8 cellular contexts compared by ENCODE assay signal in the genomic region with DNA sequence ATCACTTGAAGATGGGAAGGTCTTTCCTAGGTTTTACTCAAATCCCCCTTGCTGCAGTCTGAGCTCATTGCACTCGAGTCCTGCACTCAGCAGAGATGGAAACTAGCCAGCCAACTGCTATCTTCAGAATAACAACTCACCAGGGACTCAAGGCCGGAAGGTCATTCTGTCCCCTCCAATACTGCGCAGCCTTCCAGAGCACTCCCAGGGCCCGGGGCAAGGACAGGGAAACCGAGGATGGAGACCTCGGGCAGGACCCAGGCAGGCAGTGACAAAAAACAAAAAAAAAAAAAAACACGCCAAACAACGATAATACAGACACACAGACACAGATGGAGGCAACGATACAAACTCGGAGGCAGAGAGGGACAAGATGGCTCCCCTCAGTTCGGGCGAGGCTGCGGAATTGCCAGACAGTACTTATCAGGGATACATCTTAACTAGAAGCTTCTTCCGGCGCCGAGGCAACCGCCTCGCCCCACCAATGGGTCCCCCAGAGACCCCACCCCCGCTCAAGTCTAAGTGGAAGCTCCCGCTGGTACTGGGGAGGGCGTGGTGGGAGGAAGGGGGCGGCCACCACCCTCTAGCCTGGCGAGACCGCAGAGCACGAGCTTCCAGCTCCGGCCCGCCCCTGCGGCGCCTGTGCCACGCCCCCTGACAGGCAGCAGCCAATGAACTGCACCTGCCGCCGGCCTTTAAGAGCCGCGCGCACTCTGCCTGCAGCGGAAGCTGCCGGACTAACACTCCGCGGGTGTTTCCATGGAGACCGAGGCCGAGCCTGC. TPM values are rescaled to one million over a fixed set of nuclear protein-coding genes. Genes with fewer than 3 reads are reported as not detected.
A peak's percentile ranks its signal among the peaks of the same experiment; 100 is the strongest.
DNase-seq lines count a peak whose midpoint lies in the region; ATAC-seq and TF ChIP-seq lines count a peak whose summit lies in the region.

No MANE protein-coding gene starts in this region.

- H3K27me3 Mint-ChIP-seq in CD4-positive, alpha-beta T cell: peaks cover 1% of the 10 kb centered on the region

- TF ChIP-seq POLR2A in lower leg skin (IDR thresholded peaks at IDR 0.05): no peak

- no peaks in the 10 kb centered on the region for H3K9me3 ChIP-seq in CD4-positive, alpha-beta T cell (ENCODE audit: control insufficient read depth, low read length)
- no peaks in the 10 kb centered on the region for H3K9me3 ChIP-seq in duodenal mucosa (ENCODE audit: control insufficient read depth in 1 of 2, low read length in 2 of 2)

- H3K4me1 Mint-ChIP-seq in CD4-positive, alpha-beta T cell (ENCODE audit: low read depth): peaks cover 32% of the 10 kb centered on the region

- H3K4me1 ChIP-seq in duodenal mucosa (ENCODE audit: control insufficient read depth in 1 of 2, insufficient read depth in 2 of 2, low read length in 2 of 2): peaks cover 12 to 16% of the 10 kb centered on the region in 2 donors

- POLR2A ChIA-PET in CD4-positive, alpha-beta T cell (lab: Charles Lee): interaction anchor here (0.5 to 2.7 kb wide), 16 partner anchors 9 to 1237 kb away, joined by 3 to 55 read pairs (median 4); partner anchors contain the start of genes GANC, HYPK, MFAP1 and SERINC4

- intact Hi-C loops in CD4-positive, alpha-beta T cell (cut with DNase I, micrococcal nuclease): loop anchor here (1.0 to 10.0 kb wide), 4 partner anchors 17 to 284 kb away; partner anchors contain the start of genes LCMT2 (in 1 of the 2), SERF2 (in 1 of the 2) and TP53BP1 (in 1 of the 2)
- intact Hi-C loops in lower leg skin (cut with DNase I; ENCODE audit: low total_unique reads): no loop called here

- CTCF ChIA-PET in CD4-positive, alpha-beta T cell (lab: Charles Lee): interaction anchor here (0.5 to 1.9 kb wide), 5 partner anchors 17 to 1687 kb away, joined by 3 to 10 read pairs (median 3); partner anchors contain the start of gene TP53BP1

- H3K9me3 Mint-ChIP-seq in CD4-positive, alpha-beta T cell: no peaks in the 10 kb centered on the region

- H3K36me3 ChIP-seq in duodenal mucosa (ENCODE audit: control insufficient read depth in 1 of 2, insufficient read depth in 2 of 2, low read length in 2 of 2): no peaks in the 10 kb centered on the region

- DNase-seq in CD4-positive, alpha-beta T cell: peak; percentile 91 to 98 (median 95)
- DNase-seq in NCI-H774 (lab: John Stamatoyannopoulos, UW) (peak; percentile 98), lower leg skin (ENCODE audit: low spot score in 2 of 2) (peak; percentile 96 to 99)
- DNase-seq in activated CD4-positive, alpha-beta T cell treated with anti-CD3 and anti-CD28 coated beads, Interleukin-2, amount 50 U/mL, for 48 hours: peak; percentile 96 to 98
- peak; percentile 94 to 95 for DNase-seq in stimulated activated CD4-positive, alpha-beta T cell treated with anti-CD3 and anti-CD28 coated beads, Interleukin-4, amount 100 ng/mL, for 4 hours

- H3K27ac ChIP-seq in CD4-positive, alpha-beta T cell (ENCODE audit: low read depth, low read length): peak overlapping the region; percentile 76
- H3K27ac ChIP-seq in duodenal mucosa (ENCODE audit: low read depth, low read length): peak overlapping the region; percentile 64

- H3K4me3 Mint-ChIP-seq in CD4-positive, alpha-beta T cell: peak overlapping the region; percentile 91

- TF ChIP-seq CTCF in CD4-positive, alpha-beta T cell (IDR thresholded peaks at IDR 0.05): no peak
- no peak for TF ChIP-seq CTCF in lower leg skin (IDR thresholded peaks at IDR 0.05)

- H3K4me3 ChIP-seq in duodenal mucosa (ENCODE audit: low read depth in 1 of 2, low read length in 2 of 2) (peak overlapping the region; percentile 86 to 91), lower leg skin (ENCODE audit: low read depth, poor library complexity, severe bottlenecking) (peak overlapping the region; percentile 42)

- 1% methylated on average over 18 to 24 of the region's 41 CpGs for WGBS in lower leg skin, 2 donors

- peak overlapping the region; percentile 57 to 80 for H3K9ac ChIP-seq in duodenal mucosa (ENCODE audit: low read depth in 1 of 2, low read length in 2 of 2)

- peak overlapping the region; percentile 91 for H3K27ac Mint-ChIP-seq in CD4-positive, alpha-beta T cell

- H3K27me3 ChIP-seq in CD4-positive, alpha-beta T cell (ENCODE audit: control insufficient read depth, insufficient read depth, low read length): no peaks in the 10 kb centered on the region
- no peaks in the 10 kb centered on the region for H3K27me3 ChIP-seq in duodenal mucosa (ENCODE audit: control insufficient read depth in 1 of 2, insufficient read depth in 2 of 2, low read length in 2 of 2)

- H3K36me3 Mint-ChIP-seq in CD4-positive, alpha-beta T cell (ENCODE audit: low read depth): no peaks in the 10 kb centered on the region

- ATAC-seq in CD4-positive, alpha-beta T cell (ENCODE audit: poor library complexity): peak; percentile 87
- ATAC-seq in GM19438 (IDR thresholded peaks at IDR 0.05; ENCODE audit: low read depth, unreplicated experiment) (peak; percentile 99), HG03571 (IDR thresholded peaks at IDR 0.05; ENCODE audit: unreplicated experiment) (peak; percentile 97)

RNA-seq across cellular contexts. Expression of gene MAP1A, which starts 7.0 kb away (rescaled TPM):
- total RNA-seq in CD4-positive, alpha-beta T cell: 1 to 10 TPM; 1.2 to 1.5 TPM
- 1 to 10 TPM; 2.3 to 6.7 (median 3.8) TPM for total RNA-seq in lower leg skin

RNA-seq across cellular contexts. Expression of gene TP53BP1, which starts 17.5 kb away (rescaled TPM):
- total RNA-seq in CD4-positive, alpha-beta T cell: 10 to 100 TPM; 43.0 to 44.6 TPM
- 10 to 100 TPM; 13.0 to 17.9 (median 16.9) TPM for total RNA-seq in lower leg skin

Comparison
In these comparisons a context has a peak if more than half of its experiments do, and no peak if none do; other contexts are left out.
1. Peak in every context shown above with its lines: DNase-seq, ATAC-seq, H3K4me3 ChIP-seq and H3K27ac ChIP-seq.